Comparison of ENCODE assay signal across 26 cellular contexts in the genomic region with DNA sequence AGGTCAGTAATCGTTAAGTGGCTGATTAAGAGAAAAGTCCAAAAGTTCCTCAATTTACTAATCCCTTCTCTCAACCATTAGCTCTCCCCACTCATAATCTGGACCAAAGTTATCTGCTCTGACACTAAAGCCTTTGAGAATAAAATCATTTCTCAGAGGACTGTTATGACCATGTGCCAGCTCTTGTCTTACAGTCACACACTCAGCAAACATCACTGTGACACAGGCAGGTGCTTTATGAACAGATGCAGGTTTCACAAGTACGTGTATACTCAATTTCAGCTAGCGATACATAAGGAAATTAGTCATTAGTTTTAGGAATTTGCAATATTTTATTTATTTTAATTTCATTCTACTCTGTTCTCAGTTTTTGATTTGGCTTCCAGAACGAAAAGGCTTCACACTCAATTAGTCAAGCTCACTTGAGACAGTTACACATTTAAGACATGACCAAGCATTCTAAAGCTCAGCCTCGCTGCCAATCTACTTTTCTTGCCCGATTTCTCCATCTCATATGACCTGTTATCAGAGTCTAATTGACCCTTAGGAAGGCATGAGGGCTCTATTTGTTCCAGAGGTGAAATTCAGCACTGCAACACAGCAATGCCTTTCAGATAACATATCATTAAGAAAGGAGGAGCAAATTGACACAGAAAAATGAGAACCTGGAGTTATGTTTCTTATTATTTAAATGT.
"Had no signal": no experiment of that assay in that cellular context is flagged by ENCODE, and none has a peak within 500 bp of the region (broad histone marks: within the 10 kb centered on the region; RNA-seq: fewer than 3 reads in every experiment).

No MANE protein-coding gene starts in this region.

- H3K36me3 ChIP-seq: adrenal gland, cardiac muscle cell, colonic mucosa, esophagus squamous epithelium, lower lobe of right lung, neural progenitor cell, right lobe of liver, tibial nerve had no signal

- H3K4me1 ChIP-seq: adrenal gland, colonic mucosa, esophagus squamous epithelium, left lung, lower lobe of right lung, neural progenitor cell, right lobe of liver, tibial nerve had no signal

- H3K27ac ChIP-seq: adrenal gland, cardiac muscle cell, colonic mucosa, epithelial cell of prostate, esophagus squamous epithelium, left lung, lower lobe of right lung, neural progenitor cell, right lobe of liver, tibial nerve, VCaP had no signal

- DNase-seq: activated CD4-positive, alpha-beta T cell treated with anti-CD3 and anti-CD28 coated beads for 48 hours; activated CD4-positive, alpha-beta T cell treated with anti-CD3 and anti-CD28 coated beads, Interleukin-2, amount 50 U/mL, for 48 hours; activated CD8-positive, alpha-beta memory T cell treated with anti-CD3 and anti-CD28 coated beads for 24 hours; activated effector memory CD4-positive, alpha-beta T cell treated with anti-CD3 and anti-CD28 coated beads, Interleukin-2, amount 50 U/mL, for 16 hours; activated naive CD4-positive, alpha-beta T cell treated with anti-CD3 and anti-CD28 coated beads for 36 hours; activated naive CD8-positive, alpha-beta T cell treated with anti-CD3 and anti-CD28 coated beads for 36 hours; adrenal gland; aorta; cerebellar nuclear complex; colonic mucosa; effector CD8-positive, alpha-beta T cell; esophagus squamous epithelium; lower lobe of right lung; mesenchymal stem cell; natural killer cell; occipital lobe; right lobe of liver; stimulated activated CD4-positive, alpha-beta T cell treated with anti-CD3 and anti-CD28 coated beads, Interleukin-2, amount 100 ng/mL, for 48 hours; stimulated activated naive CD4-positive, alpha-beta T cell treated with Interleukin-2 at 50 U/mL for 16 hours had no signal

- ATAC-seq: activated CD4-positive, CD25-positive, alpha-beta regulatory T cell treated with anti-CD3 and anti-CD28 coated beads, Interleukin-2, amount 50 U/mL, for 24 hours; left lung; lower lobe of right lung; natural killer cell; right lobe of liver had no signal

- H3K4me3 ChIP-seq: adrenal gland, cardiac muscle cell, colonic mucosa, esophagus squamous epithelium, left lung, lower lobe of right lung, neural progenitor cell, right lobe of liver, tibial nerve had no signal

- H3K27me3 ChIP-seq: adrenal gland, cardiac muscle cell, colonic mucosa, esophagus squamous epithelium, left lung, neural progenitor cell, right lobe of liver, tibial nerve had no signal

- H3K9me3 ChIP-seq: adrenal gland, colonic mucosa, esophagus squamous epithelium, left lung, lower lobe of right lung, right lobe of liver, tibial nerve had no signal
